Comparison of ENCODE assay signal across 8 cellular contexts in the genomic region with DNA sequence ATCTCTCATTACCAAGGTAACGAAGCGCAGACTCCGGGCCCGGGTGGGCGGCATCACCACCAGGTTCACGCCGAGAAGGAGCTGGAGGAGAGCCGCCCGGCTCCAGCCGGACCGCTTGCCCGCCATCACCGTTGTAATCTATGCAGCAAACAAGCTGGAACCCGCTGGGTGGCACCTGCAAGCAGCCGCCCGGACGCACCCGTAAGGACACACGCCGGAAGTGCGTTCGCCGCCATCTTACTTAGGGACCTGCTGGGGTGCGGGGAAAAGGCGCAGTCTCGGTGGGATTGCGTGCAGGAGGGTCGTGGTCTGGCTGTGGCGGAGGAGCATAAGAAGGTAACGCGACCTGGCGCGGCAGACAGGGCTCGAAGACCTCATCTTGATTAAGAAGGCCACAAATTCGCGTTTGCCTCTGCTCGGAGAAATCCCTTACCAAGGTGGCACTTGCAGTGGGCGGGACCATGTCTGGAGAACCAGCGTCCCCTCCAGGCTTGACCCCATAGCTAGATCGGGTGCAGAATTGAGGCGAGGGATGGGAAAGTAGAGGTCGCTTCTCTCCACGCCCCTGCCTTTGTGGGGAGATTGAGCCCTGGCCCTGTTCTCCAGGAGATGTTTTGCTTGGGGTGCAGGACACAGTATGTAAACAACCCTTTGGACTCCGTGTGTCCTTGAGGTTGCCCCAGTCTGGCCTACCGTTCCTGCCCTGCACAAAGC. TPM values are rescaled to one million over a fixed set of nuclear protein-coding genes. Genes with fewer than 3 reads are reported as not detected.
A peak's percentile ranks its signal among the peaks of the same experiment; 100 is the strongest.
DNase-seq lines count a peak whose midpoint lies in the region; ATAC-seq and TF ChIP-seq lines count a peak whose summit lies in the region.

A gene with protein sequence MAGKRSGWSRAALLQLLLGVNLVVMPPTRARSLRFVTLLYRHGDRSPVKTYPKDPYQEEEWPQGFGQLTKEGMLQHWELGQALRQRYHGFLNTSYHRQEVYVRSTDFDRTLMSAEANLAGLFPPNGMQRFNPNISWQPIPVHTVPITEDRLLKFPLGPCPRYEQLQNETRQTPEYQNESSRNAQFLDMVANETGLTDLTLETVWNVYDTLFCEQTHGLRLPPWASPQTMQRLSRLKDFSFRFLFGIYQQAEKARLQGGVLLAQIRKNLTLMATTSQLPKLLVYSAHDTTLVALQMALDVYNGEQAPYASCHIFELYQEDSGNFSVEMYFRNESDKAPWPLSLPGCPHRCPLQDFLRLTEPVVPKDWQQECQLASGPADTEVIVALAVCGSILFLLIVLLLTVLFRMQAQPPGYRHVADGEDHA (minus strand): TSS at position 151 of the 714 bp plus-strand sequence. CDS start 25 bp downstream, at position 126.

- peak within 1 kb of the TSS; percentile 96 for H3K27ac Mint-ChIP-seq in T-helper 17 cell

- H3K36me3 ChIP-seq in right atrium auricular region, result peaks cover 21% of the 10 kb centered on the region
- H3K36me3 ChIP-seq in rectal smooth muscle tissue (ENCODE audit: control insufficient read depth, insufficient read depth, low read length), result peaks cover 4% of the 10 kb centered on the region
- peaks cover 0 to 5% of the 10 kb centered on the region in 2 donors for H3K36me3 ChIP-seq in aorta (ENCODE audit: control insufficient read depth in 1 of 2, insufficient read depth in 2 of 2, low read length in 1 of 2)

- DNase-seq in GM13977 (ENCODE audit: low spot score) (peak; percentile 86), NCI-H128 (lab: John Stamatoyannopoulos, UW; ENCODE audit: unreplicated experiment) (peak; percentile 88), T-helper 17 cell (peak; percentile 69 to 81 (median 75)), amygdala (lab: John Stamatoyannopoulos, UW) (peak; percentile 47 to 97 (median 86)), right atrium auricular region (ENCODE audit: low spot score) (peak; percentile 96), aorta (peak; percentile 93 to 95)

- H3K36me3 Mint-ChIP-seq in T-helper 17 cell (ENCODE audit: low read depth), result no peaks in the 10 kb centered on the region

- H3K27ac ChIP-seq in right atrium auricular region, result peak within 1 kb of the TSS; percentile 85 to 87
- H3K27ac ChIP-seq in rectal smooth muscle tissue (ENCODE audit: low read depth, low read length), result peak within 1 kb of the TSS; percentile 87
- H3K27ac ChIP-seq in aorta (ENCODE audit: low read depth in 1 of 2, low read length in 2 of 2), result peak within 1 kb of the TSS in 1 of 2 donors; percentile 60

- H3K9me3 ChIP-seq in T-helper 17 cell (ENCODE audit: control insufficient read depth, low read length, poor library complexity, severe bottlenecking) (no peaks in the 10 kb centered on the region), right atrium auricular region (no peaks in the 10 kb centered on the region), aorta (ENCODE audit: control insufficient read depth, low read length) (no peaks in the 10 kb centered on the region)

- no peaks in the 10 kb centered on the region for H3K27me3 Mint-ChIP-seq in T-helper 17 cell

- H3K4me1 Mint-ChIP-seq in T-helper 17 cell, result peaks cover 16% of the 10 kb centered on the region

- peak within 1 kb of the TSS; percentile 99 for H3K4me3 Mint-ChIP-seq in T-helper 17 cell

- in situ Hi-C loops in GM13977 (cut with MboI; ENCODE audit: low pct_unique_long_range_greater_than_20kb, low sequenced_read_pairs, unreplicated experiment), result no loop called here

- H3K4me1 ChIP-seq in right atrium auricular region (peaks cover 0 to 33% of the 10 kb centered on the region in 2 donors), rectal smooth muscle tissue (ENCODE audit: control insufficient read depth, insufficient read depth, low read length) (peaks cover 12% of the 10 kb centered on the region), aorta (ENCODE audit: control insufficient read depth in 1 of 2, insufficient read depth in 2 of 2, low read length in 2 of 2) (no peaks in the 10 kb centered on the region)

- TF ChIP-seq CTCF in GM13977 (IDR thresholded peaks at IDR 0.05; ENCODE audit: extremely low read depth, insufficient read depth, missing control alignments) (peak; percentile 55), right atrium auricular region (IDR thresholded peaks at IDR 0.05) (no peak)

- peak within 1 kb of the TSS; percentile 69 for H3K4me3 ChIP-seq in right atrium auricular region
- peak within 1 kb of the TSS; percentile 93 for H3K4me3 ChIP-seq in rectal smooth muscle tissue (ENCODE audit: low read length)
- peak within 1 kb of the TSS; percentile 51 to 73 for H3K4me3 ChIP-seq in aorta (ENCODE audit: low read length in 2 of 2)

- WGBS in aorta, 2 donors, result 0% methylated on average over 45 of the region's 45 CpGs

- intact Hi-C loops in aorta (cut with DNase I), result loop anchor here (1.0 to 2.0 kb wide), 3 partner anchors 20 to 313 kb away; a partner anchor contains a TSS

- peak within 1 kb of the TSS; percentile 73 for H3K9ac ChIP-seq in rectal smooth muscle tissue (ENCODE audit: low read length)

- no peaks in the 10 kb centered on the region for H3K27me3 ChIP-seq in right atrium auricular region
- no peaks in the 10 kb centered on the region for H3K27me3 ChIP-seq in rectal smooth muscle tissue (ENCODE audit: control insufficient read depth, insufficient read depth, low read length)
- H3K27me3 ChIP-seq in aorta (ENCODE audit: control insufficient read depth in 1 of 2, insufficient read depth in 2 of 2, low read length in 1 of 2), result no peaks in the 10 kb centered on the region

- ATAC-seq in HG02763 (IDR thresholded peaks at IDR 0.05; ENCODE audit: unreplicated experiment) (peak; percentile 90), T-helper 17 cell (peak; percentile 98), aorta (ENCODE audit: low FRiP score) (peak; percentile 95)

RNA-seq across cellular contexts. Expression of the gene that starts here (rescaled TPM):
- 10 to 100 TPM; 19.6 to 23.1 TPM for total RNA-seq in T-helper 17 cell
- total RNA-seq in right atrium auricular region, result 10 to 100 TPM; 45.2 to 59.4 TPM
- 10 to 100 TPM; 20.6 to 27.8 TPM for total RNA-seq in aorta
- 10 to 100 TPM; 18.0 to 19.9 TPM for polyA plus RNA-seq in aorta
